Comparison of ENCODE assay signal across 34 cellular contexts in genomic region chr20:23856736-23857135, GRCh38. TPM values are rescaled to one million over a fixed set of nuclear protein-coding genes. Genes with fewer than 3 reads are reported as not detected.
"Had no signal": no experiment of that assay in that cellular context is flagged by ENCODE, and none has a peak within 500 bp of the region (broad histone marks: within the 10 kb centered on the region; RNA-seq: fewer than 3 reads in every experiment).

No MANE protein-coding gene starts in this region.

- H3K9ac ChIP-seq: SK-N-SH had no signal

- H3K27ac Mint-ChIP-seq: activated B cell treated with CpG ODN at 0.5 μM for 24 hours; activated CD4-positive, alpha-beta memory T cell treated with anti-CD3 and anti-CD28 coated beads for 36 hours; activated naive CD4-positive, alpha-beta T cell treated with anti-CD3 and anti-CD28 coated beads for 36 hours; activated naive CD4-positive, alpha-beta T cell treated with anti-CD3 and anti-CD28 coated beads, Interleukin-2, amount 50 U/mL, for 72 hours; activated T-helper 1 cell treated with anti-CD3 and anti-CD28 coated beads, Interleukin-12 subunit alpha, Interleukin-12 subunit beta, Interleukin-2, Interleukin-4 antibody, amounts not matched to agents 30 ng/mL and 10 ng/mL and 1 ng/mL, durations not matched to agents 14 hours and 24 hours and 36 hours had no signal

- H3K27me3 Mint-ChIP-seq: activated B cell treated with CpG ODN at 0.5 μM for 24 hours; activated CD4-positive, alpha-beta memory T cell treated with anti-CD3 and anti-CD28 coated beads for 36 hours had no signal

- H3K27ac ChIP-seq: adrenal gland, body of pancreas, breast epithelium, SJCRH30, VCaP had no signal

- H3K36me3 Mint-ChIP-seq: activated CD4-positive, alpha-beta memory T cell treated with anti-CD3 and anti-CD28 coated beads for 36 hours; activated naive CD4-positive, alpha-beta T cell treated with anti-CD3 and anti-CD28 coated beads, Interleukin-2, amount 50 U/mL, for 72 hours had no signal

- DNase-seq: activated B cell treated with CpG ODN at 0.5 μM for 24 hours; activated CD4-positive, alpha-beta memory T cell treated with anti-CD3 and anti-CD28 coated beads for 36 hours; activated CD4-positive, alpha-beta T cell treated with anti-CD3 and anti-CD28 coated beads for 4 hours; activated CD4-positive, alpha-beta T cell treated with anti-CD3 and anti-CD28 coated beads, Interleukin-2, amount 50 U/mL, for 1 hour; activated CD4-positive, CD25-positive, alpha-beta regulatory T cell treated with anti-CD3 and anti-CD28 coated beads, Interleukin-2, amount 50 U/mL, for 72 hours; activated CD8-positive, alpha-beta memory T cell treated with anti-CD3 and anti-CD28 coated beads, Interleukin-2, amount 50 U/mL, for 4 hours; activated gamma-delta T cell treated with Interleukin-2 at 50 U/mL for 16 hours; activated naive CD4-positive, alpha-beta T cell treated with anti-CD3 and anti-CD28 coated beads for 36 hours; activated T-cell treated with anti-CD3 and anti-CD28 coated beads for 4 hours; activated T-cell treated with anti-CD3 and anti-CD28 coated beads, Interleukin-2, amount 50 U/mL, for 4 hours; adrenal gland; body of pancreas; caudate nucleus; Kasumi-1; KG1; NCI-H1105; NCI-H1417 treated with DMSO at 0.1 percent for 48 hours; NCI-H187 treated with DMSO at 0.1 percent for 48 hours; NCI-H2081 treated with DMSO at 0.1 percent for 48 hours; NCI-H345; NCI-H524 treated with DMSO at 0.1 percent for 48 hours; Right ventricle myocardium superior; SJCRH30; SK-N-SH; T-helper 1 cell; T-helper 2 cell; T-helper 9 cell had no signal

- H3K4me2 ChIP-seq: SK-N-SH had no signal

- H3K4me1 ChIP-seq: adrenal gland, body of pancreas, breast epithelium, SJCRH30 had no signal

- H3K4me3 ChIP-seq: adrenal gland, body of pancreas, breast epithelium, SJCRH30 had no signal

- H3K27me3 ChIP-seq: adrenal gland, body of pancreas, breast epithelium, SJCRH30 had no signal

- H3K36me3 ChIP-seq: adrenal gland, breast epithelium, SJCRH30 had no signal

- H3K9me3 Mint-ChIP-seq: activated B cell treated with CpG ODN at 0.5 μM for 24 hours; activated CD4-positive, alpha-beta memory T cell treated with anti-CD3 and anti-CD28 coated beads for 36 hours; activated naive CD4-positive, alpha-beta T cell treated with anti-CD3 and anti-CD28 coated beads for 36 hours; activated naive CD4-positive, alpha-beta T cell treated with anti-CD3 and anti-CD28 coated beads, Interleukin-2, amount 50 U/mL, for 72 hours; activated T-cell treated with anti-CD3 and anti-CD28 coated beads, Interleukin-2, amount 50 U/mL, for 4 hours; activated T-helper 1 cell treated with anti-CD3 and anti-CD28 coated beads, Interleukin-12 subunit alpha, Interleukin-12 subunit beta, Interleukin-2, Interleukin-4 antibody, amounts not matched to agents 30 ng/mL and 10 ng/mL and 1 ng/mL, durations not matched to agents 14 hours and 24 hours and 36 hours had no signal

- H3K9me2 ChIP-seq: SK-N-SH had no signal

- H3K9me3 ChIP-seq: adrenal gland, body of pancreas, breast epithelium, SJCRH30, SK-N-SH had no signal

- H3K4me1 Mint-ChIP-seq: activated B cell treated with CpG ODN at 0.5 μM for 24 hours had no signal

- H3K4me3 Mint-ChIP-seq: activated B cell treated with CpG ODN at 0.5 μM for 24 hours; activated CD4-positive, alpha-beta memory T cell treated with anti-CD3 and anti-CD28 coated beads for 36 hours; activated naive CD4-positive, alpha-beta T cell treated with anti-CD3 and anti-CD28 coated beads for 36 hours; activated T-cell treated with anti-CD3 and anti-CD28 coated beads, Interleukin-2, amount 50 U/mL, for 4 hours; activated T-helper 1 cell treated with anti-CD3 and anti-CD28 coated beads, Interleukin-12 subunit alpha, Interleukin-12 subunit beta, Interleukin-2, Interleukin-4 antibody, amounts not matched to agents 30 ng/mL and 10 ng/mL and 1 ng/mL, durations not matched to agents 14 hours and 24 hours and 36 hours had no signal

- ATAC-seq: activated naive CD4-positive, alpha-beta T cell treated with anti-CD3 and anti-CD28 coated beads, Interleukin-2, amount 50 U/mL, for 72 hours; activated T-cell treated with anti-CD3 and anti-CD28 coated beads, Interleukin-2, amount 50 U/mL, for 4 hours; body of pancreas had no signal

- FAIRE-seq: astrocyte, RCC 7860 had no signal

RNA-seq across cellular contexts. Expression of gene CST5, which starts 22.8 kb away (rescaled TPM):
- total RNA-seq: activated B cell treated with CpG ODN at 0.5 μM for 24 hours; activated CD4-positive, alpha-beta memory T cell treated with anti-CD3 and anti-CD28 coated beads for 36 hours; activated naive CD4-positive, alpha-beta T cell treated with anti-CD3 and anti-CD28 coated beads for 36 hours; activated naive CD4-positive, alpha-beta T cell treated with anti-CD3 and anti-CD28 coated beads, Interleukin-2, amount 50 U/mL, for 72 hours; activated T-cell treated with anti-CD3 and anti-CD28 coated beads, Interleukin-2, amount 50 U/mL, for 4 hours; activated T-helper 1 cell treated with anti-CD3 and anti-CD28 coated beads, Interleukin-12 subunit alpha, Interleukin-12 subunit beta, Interleukin-2, Interleukin-4 antibody, amounts not matched to agents 30 ng/mL and 10 ng/mL and 1 ng/mL, durations not matched to agents 14 hours and 24 hours and 36 hours; body of pancreas; breast epithelium; NCI-H460; Right ventricle myocardium superior; SJCRH30 had no signal
- polyA plus RNA-seq: SK-N-SH had no signal

RNA-seq across cellular contexts. Expression of gene CST2, which starts 30.2 kb away (rescaled TPM):
- total RNA-seq: activated B cell treated with CpG ODN at 0.5 μM for 24 hours; activated CD4-positive, alpha-beta memory T cell treated with anti-CD3 and anti-CD28 coated beads for 36 hours; activated naive CD4-positive, alpha-beta T cell treated with anti-CD3 and anti-CD28 coated beads for 36 hours; activated naive CD4-positive, alpha-beta T cell treated with anti-CD3 and anti-CD28 coated beads, Interleukin-2, amount 50 U/mL, for 72 hours; activated T-cell treated with anti-CD3 and anti-CD28 coated beads, Interleukin-2, amount 50 U/mL, for 4 hours; activated T-helper 1 cell treated with anti-CD3 and anti-CD28 coated beads, Interleukin-12 subunit alpha, Interleukin-12 subunit beta, Interleukin-2, Interleukin-4 antibody, amounts not matched to agents 30 ng/mL and 10 ng/mL and 1 ng/mL, durations not matched to agents 14 hours and 24 hours and 36 hours; body of pancreas; breast epithelium; NCI-H460; Right ventricle myocardium superior; SJCRH30 had no signal
- polyA plus RNA-seq: SK-N-SH had no signal
